2 cellular contexts compared by ENCODE assay signal in the genomic region with DNA sequence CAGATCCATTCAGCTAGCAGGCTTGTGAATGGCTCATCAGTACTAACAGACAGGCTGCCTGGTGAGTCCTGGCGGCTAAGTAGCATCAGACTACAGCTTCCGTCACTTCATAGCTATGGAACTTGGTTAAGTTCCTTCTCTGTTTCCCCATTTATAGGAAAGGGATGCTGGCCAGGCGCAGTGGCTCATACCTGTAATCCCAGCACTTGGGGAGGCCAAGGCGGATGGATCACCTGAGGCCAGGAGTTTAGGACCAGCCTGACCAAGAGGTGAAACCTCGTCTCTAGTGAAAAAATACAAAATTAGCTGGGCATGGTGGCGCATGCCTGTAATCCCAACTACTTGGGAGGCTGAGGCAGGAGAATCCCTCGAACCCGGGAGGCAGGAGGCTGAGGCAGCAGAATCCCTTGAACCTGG. TPM values are rescaled to one million over a fixed set of nuclear protein-coding genes. Genes with fewer than 3 reads are reported as not detected.
"Had no signal": no experiment of that assay in that cellular context is flagged by ENCODE, and none has a peak within 500 bp of the region (broad histone marks: within the 10 kb centered on the region; RNA-seq: fewer than 3 reads in every experiment).

No MANE protein-coding gene starts in this region.

RNA-seq across cellular contexts. Expression of a gene that starts 56.4 kb away (rescaled TPM):
- total RNA-seq: posterior vena cava had no signal
- polyA plus RNA-seq: SK-N-SH had no signal
